ENCODE assay signal across 36 cellular contexts in genomic region chr5:174134545-174134944, GRCh38.
"Had no signal": no experiment of that assay in that cellular context is flagged by ENCODE, and none has a peak within 500 bp of the region (broad histone marks: within the 10 kb centered on the region; RNA-seq: fewer than 3 reads in every experiment).

No MANE protein-coding gene starts in this region.

- H3K27ac ChIP-seq: adrenal gland, body of pancreas, breast epithelium, cardiac muscle cell, colonic mucosa, epithelial cell of prostate, esophagus squamous epithelium, gastroesophageal sphincter, heart right ventricle, hepatocyte, WERI-Rb-1 had no signal

- H3K4me3 ChIP-seq: adrenal gland, body of pancreas, breast epithelium, cardiac muscle cell, colonic mucosa, esophagus squamous epithelium, gastroesophageal sphincter, heart right ventricle, hepatocyte had no signal

- ATAC-seq: activated CD4-positive, CD25-positive, alpha-beta regulatory T cell treated with anti-CD3 and anti-CD28 coated beads, Interleukin-2, amount 50 U/mL, for 24 hours; activated CD8-positive, alpha-beta T cell treated with anti-CD3 and anti-CD28 coated beads for 36 hours; activated naive CD8-positive, alpha-beta T cell treated with anti-CD3 and anti-CD28 coated beads, Interleukin-2, amount 50 U/mL, for 24 hours; body of pancreas; gastroesophageal sphincter; heart right ventricle had no signal

- H3K9me3 ChIP-seq: adrenal gland, body of pancreas, colonic mucosa, esophagus squamous epithelium had no signal

- DNase-seq: activated B cell treated with CpG ODN at 0.5 μM for 24 hours; activated CD4-positive, alpha-beta T cell treated with anti-CD3 and anti-CD28 coated beads for 48 hours; activated CD4-positive, alpha-beta T cell treated with anti-CD3 and anti-CD28 coated beads, Interleukin-2, amount 50 U/mL, for 1 hour; activated CD4-positive, alpha-beta T cell treated with anti-CD3 and anti-CD28 coated beads, Interleukin-2, amount 50 U/mL, for 48 hours; activated CD8-positive, alpha-beta memory T cell treated with anti-CD3 and anti-CD28 coated beads for 24 hours; activated CD8-positive, alpha-beta T cell treated with anti-CD3 and anti-CD28 coated beads for 36 hours; activated effector memory CD4-positive, alpha-beta T cell treated with anti-CD3 and anti-CD28 coated beads, Interleukin-2, amount 50 U/mL, for 16 hours; activated naive CD4-positive, alpha-beta T cell treated with anti-CD3 and anti-CD28 coated beads for 36 hours; activated naive CD8-positive, alpha-beta T cell treated with anti-CD3 and anti-CD28 coated beads for 36 hours; activated naive CD8-positive, alpha-beta T cell treated with anti-CD3 and anti-CD28 coated beads, Interleukin-2, amount 50 U/mL, for 24 hours; activated T-cell treated with anti-CD3 and anti-CD28 coated beads, Interleukin-2, amount 50 U/mL, for 48 hours; adrenal gland; amygdala; aorta; body of pancreas; central memory CD4-positive, alpha-beta T cell; cerebellar nuclear complex; colonic mucosa; effector CD8-positive, alpha-beta T cell; esophagus squamous epithelium; foreskin melanocyte; heart right ventricle; T1000; WERI-Rb-1 had no signal

- H3K36me3 ChIP-seq: adrenal gland, breast epithelium, cardiac muscle cell, colonic mucosa, esophagus squamous epithelium, gastroesophageal sphincter, heart right ventricle, WERI-Rb-1 had no signal

- H3K4me3 Mint-ChIP-seq: activated B cell treated with CpG ODN at 0.5 μM for 24 hours; activated CD8-positive, alpha-beta T cell treated with anti-CD3 and anti-CD28 coated beads for 36 hours; activated naive CD4-positive, alpha-beta T cell treated with anti-CD3 and anti-CD28 coated beads for 36 hours; activated naive CD4-positive, alpha-beta T cell treated with anti-CD3 and anti-CD28 coated beads, Interleukin-2, amount 50 U/mL, for 24 hours; activated naive CD8-positive, alpha-beta T cell treated with anti-CD3 and anti-CD28 coated beads for 36 hours; activated naive CD8-positive, alpha-beta T cell treated with anti-CD3 and anti-CD28 coated beads, Interleukin-2, amount 50 U/mL, for 24 hours; activated T-helper 1 cell treated with anti-CD3 and anti-CD28 coated beads, Interleukin-12 subunit alpha, Interleukin-12 subunit beta, Interleukin-2, Interleukin-4 antibody, amounts not matched to agents 30 ng/mL and 10 ng/mL and 1 ng/mL, durations not matched to agents 14 hours and 24 hours and 36 hours; T-helper 2 cell treated with Interferon-gamma antibody and Interleukin-4, amounts not matched to agents 5 μg/mL and 100 μg/mL, for 36 hours had no signal

- H3K4me2 ChIP-seq: hepatocyte had no signal

- H3K4me1 Mint-ChIP-seq: activated B cell treated with CpG ODN at 0.5 μM for 24 hours; activated naive CD4-positive, alpha-beta T cell treated with anti-CD3 and anti-CD28 coated beads, Interleukin-2, amount 50 U/mL, for 24 hours; activated naive CD8-positive, alpha-beta T cell treated with anti-CD3 and anti-CD28 coated beads for 36 hours; activated naive CD8-positive, alpha-beta T cell treated with anti-CD3 and anti-CD28 coated beads, Interleukin-2, amount 50 U/mL, for 24 hours had no signal

- H3K36me3 Mint-ChIP-seq: activated naive CD4-positive, alpha-beta T cell treated with anti-CD3 and anti-CD28 coated beads, Interleukin-2, amount 50 U/mL, for 24 hours; activated naive CD8-positive, alpha-beta T cell treated with anti-CD3 and anti-CD28 coated beads for 36 hours had no signal

- H2AFZ ChIP-seq: hepatocyte had no signal

- H3K27ac Mint-ChIP-seq: activated B cell treated with CpG ODN at 0.5 μM for 24 hours; activated CD8-positive, alpha-beta T cell treated with anti-CD3 and anti-CD28 coated beads for 36 hours; activated naive CD4-positive, alpha-beta T cell treated with anti-CD3 and anti-CD28 coated beads for 36 hours; activated naive CD4-positive, alpha-beta T cell treated with anti-CD3 and anti-CD28 coated beads, Interleukin-2, amount 50 U/mL, for 24 hours; activated naive CD8-positive, alpha-beta T cell treated with anti-CD3 and anti-CD28 coated beads for 36 hours; activated naive CD8-positive, alpha-beta T cell treated with anti-CD3 and anti-CD28 coated beads, Interleukin-2, amount 50 U/mL, for 24 hours; activated T-helper 1 cell treated with anti-CD3 and anti-CD28 coated beads, Interleukin-12 subunit alpha, Interleukin-12 subunit beta, Interleukin-2, Interleukin-4 antibody, amounts not matched to agents 30 ng/mL and 10 ng/mL and 1 ng/mL, durations not matched to agents 14 hours and 24 hours and 36 hours; activated T-helper 2 cell treated with anti-CD3 and anti-CD28 coated beads, Interferon-gamma antibody, Interleukin-2, Interleukin-4, amounts not matched to agents 10 μg/mL and 5 μg/mL and 100 μg/mL, durations not matched to agents 14 hours and 24 hours and 36 hours; T-helper 2 cell treated with Interferon-gamma antibody and Interleukin-4, amounts not matched to agents 5 μg/mL and 100 μg/mL, for 36 hours had no signal

- H3K27me3 ChIP-seq: adrenal gland, body of pancreas, breast epithelium, cardiac muscle cell, colonic mucosa, esophagus squamous epithelium, gastroesophageal sphincter, hepatocyte had no signal

- H3K27me3 Mint-ChIP-seq: activated B cell treated with CpG ODN at 0.5 μM for 24 hours; activated CD8-positive, alpha-beta T cell treated with anti-CD3 and anti-CD28 coated beads for 36 hours; activated naive CD4-positive, alpha-beta T cell treated with anti-CD3 and anti-CD28 coated beads, Interleukin-2, amount 50 U/mL, for 24 hours; activated naive CD8-positive, alpha-beta T cell treated with anti-CD3 and anti-CD28 coated beads, Interleukin-2, amount 50 U/mL, for 24 hours had no signal

- FAIRE-seq: endometrium, endothelial cell of umbilical vein had no signal

- H3K4me1 ChIP-seq: body of pancreas, breast epithelium, colonic mucosa, esophagus squamous epithelium, gastroesophageal sphincter, heart right ventricle had no signal

- H3K79me2 ChIP-seq: hepatocyte had no signal
